8 cellular contexts compared by ENCODE assay signal in the genomic region with DNA sequence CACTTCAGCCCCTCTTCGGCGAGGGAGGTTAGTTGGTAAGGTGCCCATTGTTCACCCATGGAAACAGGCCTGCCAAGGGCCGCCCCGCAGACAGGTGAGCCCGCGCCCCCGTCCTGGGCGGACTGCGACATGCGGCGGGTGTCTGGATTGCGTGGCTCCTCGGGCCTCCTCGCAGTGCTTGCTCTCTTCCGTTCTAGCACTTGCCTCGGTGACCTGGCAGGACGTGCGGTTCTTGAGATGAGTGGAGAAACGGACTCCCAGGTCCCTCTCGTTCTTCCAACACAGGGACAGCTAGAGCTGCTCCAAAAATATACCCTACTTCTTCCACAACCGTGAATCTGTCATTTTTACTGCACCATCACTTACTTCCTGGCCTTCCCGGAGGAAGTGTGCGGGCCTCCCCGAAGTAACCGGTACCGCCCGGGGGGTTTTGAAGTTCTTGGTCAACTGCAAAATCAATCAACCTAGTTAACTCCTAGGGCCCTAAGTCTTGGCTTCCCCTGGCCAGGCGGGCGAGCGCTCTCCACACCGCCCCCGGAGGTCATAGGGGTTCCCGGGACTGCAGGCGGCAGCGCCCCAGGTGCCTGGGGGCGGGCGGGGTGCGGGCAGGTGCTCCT. TPM values are rescaled to one million over a fixed set of nuclear protein-coding genes. Genes with fewer than 3 reads are reported as not detected.
A peak's percentile ranks its signal among the peaks of the same experiment; 100 is the strongest.
DNase-seq lines count a peak whose midpoint lies in the region; ATAC-seq and TF ChIP-seq lines count a peak whose summit lies in the region.

No MANE protein-coding gene starts in this region.

- peak overlapping the region; percentile 100 for H2AFZ ChIP-seq in fibroblast of lung (ENCODE audit: low read length)

- peaks cover 0 to 2% of the 10 kb centered on the region in 2 donors for H3K36me3 Mint-ChIP-seq in CD14-positive monocyte
- no peaks in the 10 kb centered on the region for H3K36me3 Mint-ChIP-seq in osteocyte (ENCODE audit: unreplicated experiment)
- H3K36me3 Mint-ChIP-seq in type B pancreatic cell, result no peaks in the 10 kb centered on the region

- peak overlapping the region; percentile 92 to 95 for H3K4me3 Mint-ChIP-seq in CD14-positive monocyte
- peak overlapping the region; percentile 79 for H3K4me3 Mint-ChIP-seq in osteocyte (ENCODE audit: unreplicated experiment)
- H3K4me3 Mint-ChIP-seq in type B pancreatic cell, result peak overlapping the region; percentile 92

- peaks cover 5 to 8% (median 7%) of the 10 kb centered on the region in 3 donors for H3K27me3 Mint-ChIP-seq in CD14-positive monocyte (ENCODE audit: low read depth in 3 of 3)
- H3K27me3 Mint-ChIP-seq in osteocyte (ENCODE audit: unreplicated experiment), result no peaks in the 10 kb centered on the region
- no peaks in the 10 kb centered on the region for H3K27me3 Mint-ChIP-seq in type B pancreatic cell

- ATAC-seq in GM21423 (IDR thresholded peaks at IDR 0.05; ENCODE audit: unreplicated experiment), result peak; percentile 35

- no peak overlapping the region for H3K9ac ChIP-seq in fibroblast of lung (ENCODE audit: insufficient read depth, low read length)

- peak overlapping the region; percentile 84 for H3K4me2 ChIP-seq in fibroblast of lung (ENCODE audit: extremely low read depth, insufficient read depth, low read length)

- no peaks in the 10 kb centered on the region for H3K27me3 ChIP-seq in fibroblast of lung (ENCODE audit: control insufficient read depth, insufficient read depth, low read length)

- H4K20me1 ChIP-seq in fibroblast of lung (ENCODE audit: control insufficient read depth, extremely low read depth, insufficient read depth, low read length), result no peaks in the 10 kb centered on the region

- H3K4me3 ChIP-seq in fibroblast of lung (replicated peaks in 1 of 4; ENCODE audit: control extremely low read depth in 1 of 4, insufficient read depth in 1 of 4, low read depth in 3 of 4, low read length in 4 of 4), result peak overlapping the region in 3 of 4 experiments; percentile 33 to 71 (median 52)

- no peaks in the 10 kb centered on the region for H3K36me3 ChIP-seq in fibroblast of lung (ENCODE audit: control insufficient read depth, insufficient read depth, low read length)

- no peak overlapping the region for H3K27ac ChIP-seq in fibroblast of lung (ENCODE audit: insufficient read depth, low read length)

- H3K9me3 Mint-ChIP-seq in CD14-positive monocyte, result peaks cover 0 to 8% (median 3%) of the 10 kb centered on the region in 7 donors
- no peaks in the 10 kb centered on the region for H3K9me3 Mint-ChIP-seq in osteocyte (ENCODE audit: unreplicated experiment)
- H3K9me3 Mint-ChIP-seq in type B pancreatic cell, result peaks cover 3% of the 10 kb centered on the region

- no peaks in the 10 kb centered on the region for H3K4me1 ChIP-seq in fibroblast of lung (ENCODE audit: control insufficient read depth, extremely low read depth, insufficient read depth, low read length)

- peak overlapping the region; percentile 84 to 94 (median 87) for H3K27ac Mint-ChIP-seq in CD14-positive monocyte
- H3K27ac Mint-ChIP-seq in osteocyte (ENCODE audit: unreplicated experiment), result peak overlapping the region; percentile 84
- H3K27ac Mint-ChIP-seq in type B pancreatic cell, result peak overlapping the region; percentile 90

- no peak for DNase-seq in CD14-positive monocyte (ENCODE audit: low spot score)
- DNase-seq in Kasumi-1 (lab: John Stamatoyannopoulos, UW), result peak; percentile 33 to 48
- peak; percentile 64 for DNase-seq in activated T-cell treated with anti-CD3 and anti-CD28 coated beads, Interleukin-2, amount 50 U/mL, for 1 hour
- DNase-seq in fibroblast of lung (ENCODE audit: low read depth in 2 of 2), result no peak
- no peak for DNase-seq in osteocyte (ENCODE audit: extremely low spot score, unreplicated experiment)
- DNase-seq in type B pancreatic cell (ENCODE audit: extremely low spot score, unreplicated experiment), result no peak
- DNase-seq in RKO (ENCODE audit: low spot score), result no peak

- intact Hi-C loops in CD14-positive monocyte (cut with micrococcal nuclease), result loop anchor here in 1 of 2 donors (10.0 kb wide), 1 partner anchor 151 kb away; no protein-coding TSS in a partner anchor

- TF ChIP-seq CTCF in CD14-positive monocyte (IDR thresholded peaks at IDR 0.05), result peak; percentile 39
- TF ChIP-seq CTCF in fibroblast of lung (conservative IDR thresholded peaks at IDR 0.05 in 1 of 2, IDR thresholded peaks at IDR 0.05 in 1 of 2; ENCODE audit: low read depth in 1 of 2, low read length in 2 of 2), result no peak
- TF ChIP-seq CTCF in osteocyte (IDR thresholded peaks at IDR 0.05), result no peak
- peak; percentile 14 for TF ChIP-seq CTCF in type B pancreatic cell (conservative IDR thresholded peaks at IDR 0.05)

- H3K9me3 ChIP-seq in fibroblast of lung (ENCODE audit: control insufficient read depth, insufficient read depth, low read depth, low read length), result no peaks in the 10 kb centered on the region

- peaks cover 35% of the 10 kb centered on the region for H3K4me1 Mint-ChIP-seq in CD14-positive monocyte
- peaks cover 29% of the 10 kb centered on the region for H3K4me1 Mint-ChIP-seq in osteocyte (ENCODE audit: unreplicated experiment)
- peaks cover 25% of the 10 kb centered on the region for H3K4me1 Mint-ChIP-seq in type B pancreatic cell (ENCODE audit: unreplicated experiment)

- H3K79me2 ChIP-seq in fibroblast of lung (ENCODE audit: control insufficient read depth, insufficient read depth, low read length), result no peaks in the 10 kb centered on the region

RNA-seq across cellular contexts. Expression of a gene that starts 0.7 kb away (rescaled TPM):
- 1 to 10 TPM; 2.4 to 2.7 TPM for polyA plus RNA-seq in CD14-positive monocyte
- 36.5 and 43.9 TPM in 2 replicates for total RNA-seq in fibroblast of lung
- 13.5 and 22.8 TPM in 2 replicates for polyA plus RNA-seq in fibroblast of lung
- polyA plus RNA-seq in fibroblast of lung (2012), result 5.9 and 11.6 TPM in 2 replicates
- polyA minus RNA-seq in fibroblast of lung (ENCODE audit: low replicate concordance), result 25.6 and 27.0 TPM in 2 replicates
- 28.1 and 32.5 TPM in 2 replicates for total RNA-seq in osteocyte
- total RNA-seq in type B pancreatic cell (ENCODE audit: low replicate concordance), result 29.7 and 37.3 TPM in 2 replicates

Comparison
In these comparisons a context has a peak if more than half of its experiments do, and no peak if none do; other contexts are left out.
1. DNase-seq: peak in Kasumi-1 (2 of 2) and activated T-cell treated with anti-CD3 and anti-CD28 coated beads, Interleukin-2, amount 50 U/mL, for 1 hour (single experiment); none in CD14-positive monocyte (single experiment), fibroblast of lung (0 of 2), osteocyte (single experiment), type B pancreatic cell (single experiment) and RKO (single experiment).
2. CTCF ChIP-seq: peak in CD14-positive monocyte (single experiment) and type B pancreatic cell (single experiment); none in fibroblast of lung (0 of 2) and osteocyte (single experiment).
3. Peak in every context shown above with its lines, with median percentiles within 50 percentile points of each other: H3K27ac Mint-ChIP-seq and H3K4me3 Mint-ChIP-seq.